In the genomic region with DNA sequence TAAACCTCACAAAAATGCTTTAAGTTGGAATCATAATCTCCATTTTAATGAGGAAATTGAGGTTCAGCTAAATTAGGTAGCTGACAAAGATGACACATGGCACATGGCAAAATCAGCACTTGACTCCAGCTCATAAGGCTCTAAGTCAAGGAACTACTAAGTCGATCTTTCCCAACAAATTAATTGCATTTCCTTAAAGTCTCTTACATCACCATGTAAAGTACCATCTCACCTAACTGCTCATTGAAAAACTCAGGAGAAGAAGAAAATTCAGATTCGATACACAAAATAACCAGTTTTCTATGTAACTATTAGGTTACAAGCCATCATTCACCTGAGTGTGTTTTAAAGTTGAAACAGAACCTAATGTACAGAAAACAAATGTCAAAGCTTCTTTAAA, we compare ENCODE assay signal across 30 cellular contexts.
"Had no signal": no experiment of that assay in that cellular context is flagged by ENCODE, and none has a peak within 500 bp of the region (broad histone marks: within the 10 kb centered on the region; RNA-seq: fewer than 3 reads in every experiment).

No MANE protein-coding gene starts in this region.

- H3K4me3 ChIP-seq: adrenal gland, body of pancreas, esophagus squamous epithelium had no signal

- H3K27me3 ChIP-seq: body of pancreas had no signal

- H3K36me3 ChIP-seq: adrenal gland, esophagus squamous epithelium, WERI-Rb-1 had no signal

- H3K9me3 ChIP-seq: adrenal gland, body of pancreas, esophagus squamous epithelium had no signal

- H3K4me1 ChIP-seq: adrenal gland, body of pancreas, esophagus squamous epithelium had no signal

- DNase-seq: activated B cell treated with CpG ODN at 0.5 μM for 24 hours; activated CD4-positive, alpha-beta T cell treated with anti-CD3 and anti-CD28 coated beads for 48 hours; activated CD4-positive, alpha-beta T cell treated with anti-CD3 and anti-CD28 coated beads, Interleukin-2, amount 50 U/mL, for 1 hour; activated CD4-positive, alpha-beta T cell treated with anti-CD3 and anti-CD28 coated beads, Interleukin-2, amount 50 U/mL, for 48 hours; activated CD8-positive, alpha-beta memory T cell treated with anti-CD3 and anti-CD28 coated beads for 24 hours; activated CD8-positive, alpha-beta T cell treated with anti-CD3 and anti-CD28 coated beads for 36 hours; activated effector memory CD4-positive, alpha-beta T cell treated with anti-CD3 and anti-CD28 coated beads, Interleukin-2, amount 50 U/mL, for 16 hours; activated naive CD4-positive, alpha-beta T cell treated with anti-CD3 and anti-CD28 coated beads for 36 hours; activated naive CD8-positive, alpha-beta T cell treated with anti-CD3 and anti-CD28 coated beads for 36 hours; activated naive CD8-positive, alpha-beta T cell treated with anti-CD3 and anti-CD28 coated beads, Interleukin-2, amount 50 U/mL, for 24 hours; activated T-cell treated with anti-CD3 and anti-CD28 coated beads, Interleukin-2, amount 50 U/mL, for 4 hours; adrenal gland; amygdala; aorta; body of pancreas; caudate nucleus; cortex of kidney; dermis blood vessel endothelial cell; effector CD4-positive, alpha-beta T cell; effector memory CD8-positive, alpha-beta T cell; esophagus squamous epithelium; foreskin fibroblast; head of caudate nucleus; hippocampal formation; T1000; WERI-Rb-1 had no signal

- H3K27ac ChIP-seq: adrenal gland, body of pancreas, esophagus squamous epithelium, WERI-Rb-1 had no signal

- ATAC-seq: activated CD4-positive, CD25-positive, alpha-beta regulatory T cell treated with anti-CD3 and anti-CD28 coated beads, Interleukin-2, amount 50 U/mL, for 24 hours; activated CD8-positive, alpha-beta T cell treated with anti-CD3 and anti-CD28 coated beads for 36 hours; activated naive CD8-positive, alpha-beta T cell treated with anti-CD3 and anti-CD28 coated beads, Interleukin-2, amount 50 U/mL, for 24 hours; activated T-cell treated with anti-CD3 and anti-CD28 coated beads, Interleukin-2, amount 50 U/mL, for 4 hours; activated T-helper 17 cell treated with anti-CD3 and anti-CD28 coated beads, Interleukin-2, amount 50 U/mL, for 72 hours; body of pancreas; effector memory CD8-positive, alpha-beta T cell had no signal

- FAIRE-seq: colon, frontal cortex had no signal
